In genomic region chr2:216115224-216115582, GRCh38 we compare ENCODE assay signal across 8 cellular contexts. TPM values are rescaled to one million over a fixed set of nuclear protein-coding genes. Genes with fewer than 3 reads are reported as not detected.
DNase-seq lines count a peak whose midpoint lies in the region; ATAC-seq and TF ChIP-seq lines count a peak whose summit lies in the region.

No MANE protein-coding gene starts in this region.

- H3K36me3 ChIP-seq in SK-N-MC (ENCODE audit: insufficient read depth, low read length) (peaks cover 96% of the 10 kb centered on the region), neuron (ENCODE audit: insufficient read depth, low read length) (peaks cover 89% of the 10 kb centered on the region)

- peaks cover 59% of the 10 kb centered on the region for H3K4me1 ChIP-seq in neuron (ENCODE audit: insufficient read depth, low read length)

- H3K9ac ChIP-seq in SK-N-MC (ENCODE audit: insufficient read length) = peak overlapping the region; percentile 99

- intact Hi-C loops in posterior vena cava (cut with DNase I) = no loop called here

- peak overlapping the region; percentile 99 for H3K27ac ChIP-seq in SK-N-MC

- peak overlapping the region; percentile 51 for H2AFZ ChIP-seq in neuron (ENCODE audit: low read depth, low read length)

- peak; percentile 12 for DNase-seq in ACHN
- no peak for DNase-seq in HFF-Myc (ENCODE audit: extremely low read depth, low read depth)
- DNase-seq in SK-N-MC (ENCODE audit: low read depth, low spot score) = no peak
- no peak for DNase-seq in epithelial cell of proximal tubule (ENCODE audit: low read depth)
- DNase-seq in posterior vena cava (ENCODE audit: low spot score) = no peak

- H3K27me3 ChIP-seq in neuron (ENCODE audit: insufficient read depth, low read length) = no peaks in the 10 kb centered on the region

- in situ Hi-C loops in ACHN (cut with HindIII; ENCODE audit: low pct_ligation_motif_present, low pct_unique_long_range_greater_than_20kb, low sequenced_read_pairs) = no loop called here

- H3K9me3 ChIP-seq in SK-N-MC (ENCODE audit: low read depth, low read length) (no peaks in the 10 kb centered on the region), neuron (ENCODE audit: low read length) (no peaks in the 10 kb centered on the region)

- ATAC-seq in HG02885 (IDR thresholded peaks at IDR 0.05; ENCODE audit: poor library complexity, unreplicated experiment) (no peak), HG03469 (IDR thresholded peaks at IDR 0.05; ENCODE audit: unreplicated experiment) (no peak)

- TF ChIP-seq CTCF in HFF-Myc (IDR thresholded peaks at IDR 0.05; ENCODE audit: low read depth, low read length, missing control alignments) = no peak
- TF ChIP-seq CTCF in epithelial cell of proximal tubule (conservative IDR thresholded peaks at IDR 0.05; ENCODE audit: low read depth, low read length) = no peak

- H3K4me3 ChIP-seq in HFF-Myc (replicated peaks; ENCODE audit: low read depth, low read length) (peak overlapping the region; percentile 50), SK-N-MC (peak overlapping the region; percentile 81), epithelial cell of proximal tubule (ENCODE audit: low read depth, low read length) (peak overlapping the region; percentile 66), neuron (ENCODE audit: low read length) (peak overlapping the region; percentile 32)

RNA-seq across cellular contexts. Expression of gene XRCC5, which starts 6.1 kb away (rescaled TPM):
- total RNA-seq in epithelial cell of proximal tubule = 358 and 360 TPM in 2 replicates
- total RNA-seq in posterior vena cava = 100 to 1,000 TPM; 189 to 213 TPM

RNA-seq across cellular contexts. Expression of gene TMEM169, which starts 33.5 kb away (rescaled TPM):
- 2.9 and 3.1 TPM in 2 replicates for total RNA-seq in epithelial cell of proximal tubule
- under 1 TPM; 0.38 to 0.51 TPM for total RNA-seq in posterior vena cava

RNA-seq across cellular contexts. Expression of gene PECR, which starts 33.6 kb away (rescaled TPM):
- total RNA-seq in epithelial cell of proximal tubule = 12.3 and 16.7 TPM in 2 replicates
- total RNA-seq in posterior vena cava = 1 to 10 TPM; 3.4 to 4.5 TPM
